ENCODE assay signal across 1 cellular context in the genomic region with DNA sequence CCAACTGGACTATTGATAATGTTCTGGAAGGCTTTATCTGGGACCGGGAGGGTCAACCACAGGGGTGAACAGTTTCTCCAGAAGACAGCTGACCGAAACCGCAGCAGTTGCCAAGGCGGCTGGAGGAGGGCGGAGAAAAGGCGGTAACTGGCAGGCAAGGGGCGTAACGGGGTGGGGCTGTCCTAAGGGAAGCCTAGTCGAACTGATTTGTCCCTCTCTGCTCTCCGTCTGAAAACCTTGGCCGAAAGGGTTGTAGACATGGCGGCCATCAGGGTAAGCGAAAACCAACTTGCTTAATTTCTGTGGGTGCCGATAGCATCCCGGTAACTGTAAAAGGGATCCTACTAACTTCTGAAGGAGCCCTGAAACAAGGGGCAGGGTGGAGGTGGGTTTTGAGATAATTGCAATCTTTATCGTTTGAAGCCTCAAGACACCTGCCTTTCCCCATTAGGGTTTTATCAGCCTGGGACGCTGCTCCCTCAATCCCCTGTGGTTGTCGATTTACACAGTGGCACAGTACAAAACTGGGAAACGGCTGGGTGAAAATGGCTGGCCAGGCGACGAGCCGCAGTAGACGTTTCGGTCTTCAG.
A peak's percentile ranks its signal among the peaks of the same experiment; 100 is the strongest.
TF ChIP-seq lines count a peak whose summit lies in the region.

A gene with protein sequence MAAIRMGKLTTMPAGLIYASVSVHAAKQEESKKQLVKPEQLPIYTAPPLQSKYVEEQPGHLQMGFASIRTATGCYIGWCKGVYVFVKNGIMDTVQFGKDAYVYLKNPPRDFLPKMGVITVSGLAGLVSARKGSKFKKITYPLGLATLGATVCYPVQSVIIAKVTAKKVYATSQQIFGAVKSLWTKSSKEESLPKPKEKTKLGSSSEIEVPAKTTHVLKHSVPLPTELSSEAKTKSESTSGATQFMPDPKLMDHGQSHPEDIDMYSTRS (plus strand): TSS at position 223 of the 590 bp plus-strand sequence. CDS start 36 bp downstream, at position 259.

TF ChIP-seq in HepG2, 621 proteins besides CTCF, POLR2A, EP300 and RAD21 (continued from another document and continues in another):
- TF ChIP-seq, protein P1, sequence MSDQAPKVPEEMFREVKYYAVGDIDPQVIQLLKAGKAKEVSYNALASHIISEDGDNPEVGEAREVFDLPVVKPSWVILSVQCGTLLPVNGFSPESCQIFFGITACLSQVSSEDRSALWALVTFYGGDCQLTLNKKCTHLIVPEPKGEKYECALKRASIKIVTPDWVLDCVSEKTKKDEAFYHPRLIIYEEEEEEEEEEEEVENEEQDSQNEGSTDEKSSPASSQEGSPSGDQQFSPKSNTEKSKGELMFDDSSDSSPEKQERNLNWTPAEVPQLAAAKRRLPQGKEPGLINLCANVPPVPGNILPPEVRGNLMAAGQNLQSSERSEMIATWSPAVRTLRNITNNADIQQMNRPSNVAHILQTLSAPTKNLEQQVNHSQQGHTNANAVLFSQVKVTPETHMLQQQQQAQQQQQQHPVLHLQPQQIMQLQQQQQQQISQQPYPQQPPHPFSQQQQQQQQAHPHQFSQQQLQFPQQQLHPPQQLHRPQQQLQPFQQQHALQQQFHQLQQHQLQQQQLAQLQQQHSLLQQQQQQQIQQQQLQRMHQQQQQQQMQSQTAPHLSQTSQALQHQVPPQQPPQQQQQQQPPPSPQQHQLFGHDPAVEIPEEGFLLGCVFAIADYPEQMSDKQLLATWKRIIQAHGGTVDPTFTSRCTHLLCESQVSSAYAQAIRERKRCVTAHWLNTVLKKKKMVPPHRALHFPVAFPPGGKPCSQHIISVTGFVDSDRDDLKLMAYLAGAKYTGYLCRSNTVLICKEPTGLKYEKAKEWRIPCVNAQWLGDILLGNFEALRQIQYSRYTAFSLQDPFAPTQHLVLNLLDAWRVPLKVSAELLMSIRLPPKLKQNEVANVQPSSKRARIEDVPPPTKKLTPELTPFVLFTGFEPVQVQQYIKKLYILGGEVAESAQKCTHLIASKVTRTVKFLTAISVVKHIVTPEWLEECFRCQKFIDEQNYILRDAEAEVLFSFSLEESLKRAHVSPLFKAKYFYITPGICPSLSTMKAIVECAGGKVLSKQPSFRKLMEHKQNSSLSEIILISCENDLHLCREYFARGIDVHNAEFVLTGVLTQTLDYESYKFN (CRISPR knock-in tag; conservative IDR thresholded peaks at IDR 0.05) = no peak
- TF ChIP-seq ELF1 (CRISPR knock-in tag; IDR thresholded peaks at IDR 0.05) (no peak), ATF1 (CRISPR knock-in tag; IDR thresholded peaks at IDR 0.05) (no peak), ZNF383 (CRISPR knock-in tag; IDR thresholded peaks at IDR 0.05; ENCODE audit: borderline replicate concordance) (no peak), PAF1 (CRISPR knock-in tag; IDR thresholded peaks at IDR 0.05) (no peak), TARDBP (CRISPR knock-in tag; IDR thresholded peaks at IDR 0.05) (no peak), ZNF329 (CRISPR knock-in tag; IDR thresholded peaks at IDR 0.05; ENCODE audit: low read depth) (no peak), FOXJ3 (CRISPR knock-in tag; IDR thresholded peaks at IDR 0.05; ENCODE audit: borderline replicate concordance) (no peak), GFI1 (CRISPR knock-in tag; IDR thresholded peaks at IDR 0.05; ENCODE audit: borderline replicate concordance) (no peak), NAIF1 (CRISPR knock-in tag; IDR thresholded peaks at IDR 0.05; ENCODE audit: borderline replicate concordance) (no peak), ZSCAN30 (CRISPR knock-in tag; IDR thresholded peaks at IDR 0.05) (no peak), ZNF121 (CRISPR knock-in tag; IDR thresholded peaks at IDR 0.05) (no peak), NR2F6 (IDR thresholded peaks at IDR 0.05) (no peak), NR2F6 (CRISPR knock-in tag; IDR thresholded peaks at IDR 0.05) (0 out of 2 replicates have a peak, but pooled peaks have one; percentile 17), ZNF331 (CRISPR knock-in tag; IDR thresholded peaks at IDR 0.05) (peak; percentile 33; the same call in 1 of the 2 replicates), KMT2A (CRISPR knock-in tag; IDR thresholded peaks at IDR 0.05) (peak; percentile 72; the same call in 1 of the 2 replicates), ZSCAN21 (CRISPR knock-in tag; IDR thresholded peaks at IDR 0.05; ENCODE audit: borderline replicate concordance) (no peak), NR1H2 (CRISPR knock-in tag; IDR thresholded peaks at IDR 0.05; ENCODE audit: borderline replicate concordance, low read depth) (no peak), KLF15 (CRISPR knock-in tag; IDR thresholded peaks at IDR 0.05; ENCODE audit: borderline replicate concordance) (no peak), HNRNPH1 (optimal IDR thresholded peaks at IDR 0.05; ENCODE audit: low read depth, low read length) (no peak), HMGA1 (CRISPR knock-in tag; conservative IDR thresholded peaks at IDR 0.05) (no peak), ZSCAN25 (CRISPR knock-in tag; IDR thresholded peaks at IDR 0.05) (no peak), SKI (IDR thresholded peaks at IDR 0.05; ENCODE audit: partially characterized antibody) (no peak), ZNF782 (CRISPR knock-in tag; IDR thresholded peaks at IDR 0.05; ENCODE audit: borderline replicate concordance) (no peak), ZSCAN22 (CRISPR knock-in tag; IDR thresholded peaks at IDR 0.05) (no peak), NFATC3 (CRISPR knock-in tag; IDR thresholded peaks at IDR 0.05) (no peak), SALL1 (CRISPR knock-in tag; IDR thresholded peaks at IDR 0.05) (peak; percentile 18; the same call in 1 of the 2 replicates), ERF (CRISPR knock-in tag; IDR thresholded peaks at IDR 0.05) (no peak), ZNF124 (CRISPR knock-in tag; IDR thresholded peaks at IDR 0.05) (no peak), GABPB1 (CRISPR knock-in tag; IDR thresholded peaks at IDR 0.05) (peak; percentile 16; the same call in 1 of the 2 replicates), ZFAT (CRISPR knock-in tag; conservative IDR thresholded peaks at IDR 0.05) (no peak), ZNF773 (CRISPR knock-in tag; IDR thresholded peaks at IDR 0.05; ENCODE audit: borderline replicate concordance) (no peak), MTF2 (CRISPR knock-in tag; IDR thresholded peaks at IDR 0.05; ENCODE audit: borderline replicate concordance) (no peak), SP4 (CRISPR knock-in tag; IDR thresholded peaks at IDR 0.05) (peak; percentile 73; the same call in 1 of the 2 replicates), MIER2 (CRISPR knock-in tag; IDR thresholded peaks at IDR 0.05) (no peak), ETV5 (CRISPR knock-in tag; IDR thresholded peaks at IDR 0.05; ENCODE audit: borderline replicate concordance) (no peak), ZSCAN31 (CRISPR knock-in tag; IDR thresholded peaks at IDR 0.05; ENCODE audit: low read depth) (no peak), ZNF557 (CRISPR knock-in tag; IDR thresholded peaks at IDR 0.05) (no peak), ZNF761 (CRISPR knock-in tag; conservative IDR thresholded peaks at IDR 0.05) (no peak), ZNF615 (CRISPR knock-in tag; IDR thresholded peaks at IDR 0.05; ENCODE audit: borderline replicate concordance) (no peak), ZNF256 (CRISPR knock-in tag; conservative IDR thresholded peaks at IDR 0.05) (no peak), KDM6A (CRISPR knock-in tag; IDR thresholded peaks at IDR 0.05; ENCODE audit: low read depth) (no peak), ZNF780A (CRISPR knock-in tag; IDR thresholded peaks at IDR 0.05) (no peak), ZFP90 (CRISPR knock-in tag; IDR thresholded peaks at IDR 0.05; ENCODE audit: borderline replicate concordance) (no peak), ZNF562 (CRISPR knock-in tag; IDR thresholded peaks at IDR 0.05; ENCODE audit: borderline replicate concordance) (no peak), JUN (CRISPR knock-in tag; IDR thresholded peaks at IDR 0.05) (no peak), SIN3A (IDR thresholded peaks at IDR 0.05; ENCODE audit: borderline replicate concordance, low read depth, low read length) (peak; percentile 32; the same call in 1 of the 2 replicates), NCOR1 (IDR thresholded peaks at IDR 0.05; ENCODE audit: borderline replicate concordance, low read length) (no peak), SIX4 (CRISPR knock-in tag; IDR thresholded peaks at IDR 0.05) (no peak), PAWR (CRISPR knock-in tag; IDR thresholded peaks at IDR 0.05; ENCODE audit: borderline replicate concordance) (no peak), ASH2L (IDR thresholded peaks at IDR 0.05; ENCODE audit: insufficient read length, low read depth, low read length) (no peak)
- TF ChIP-seq, protein P2, sequence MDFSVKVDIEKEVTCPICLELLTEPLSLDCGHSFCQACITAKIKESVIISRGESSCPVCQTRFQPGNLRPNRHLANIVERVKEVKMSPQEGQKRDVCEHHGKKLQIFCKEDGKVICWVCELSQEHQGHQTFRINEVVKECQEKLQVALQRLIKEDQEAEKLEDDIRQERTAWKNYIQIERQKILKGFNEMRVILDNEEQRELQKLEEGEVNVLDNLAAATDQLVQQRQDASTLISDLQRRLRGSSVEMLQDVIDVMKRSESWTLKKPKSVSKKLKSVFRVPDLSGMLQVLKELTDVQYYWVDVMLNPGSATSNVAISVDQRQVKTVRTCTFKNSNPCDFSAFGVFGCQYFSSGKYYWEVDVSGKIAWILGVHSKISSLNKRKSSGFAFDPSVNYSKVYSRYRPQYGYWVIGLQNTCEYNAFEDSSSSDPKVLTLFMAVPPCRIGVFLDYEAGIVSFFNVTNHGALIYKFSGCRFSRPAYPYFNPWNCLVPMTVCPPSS (IDR thresholded peaks at IDR 0.05) = no peak
- TF ChIP-seq, protein P3, sequence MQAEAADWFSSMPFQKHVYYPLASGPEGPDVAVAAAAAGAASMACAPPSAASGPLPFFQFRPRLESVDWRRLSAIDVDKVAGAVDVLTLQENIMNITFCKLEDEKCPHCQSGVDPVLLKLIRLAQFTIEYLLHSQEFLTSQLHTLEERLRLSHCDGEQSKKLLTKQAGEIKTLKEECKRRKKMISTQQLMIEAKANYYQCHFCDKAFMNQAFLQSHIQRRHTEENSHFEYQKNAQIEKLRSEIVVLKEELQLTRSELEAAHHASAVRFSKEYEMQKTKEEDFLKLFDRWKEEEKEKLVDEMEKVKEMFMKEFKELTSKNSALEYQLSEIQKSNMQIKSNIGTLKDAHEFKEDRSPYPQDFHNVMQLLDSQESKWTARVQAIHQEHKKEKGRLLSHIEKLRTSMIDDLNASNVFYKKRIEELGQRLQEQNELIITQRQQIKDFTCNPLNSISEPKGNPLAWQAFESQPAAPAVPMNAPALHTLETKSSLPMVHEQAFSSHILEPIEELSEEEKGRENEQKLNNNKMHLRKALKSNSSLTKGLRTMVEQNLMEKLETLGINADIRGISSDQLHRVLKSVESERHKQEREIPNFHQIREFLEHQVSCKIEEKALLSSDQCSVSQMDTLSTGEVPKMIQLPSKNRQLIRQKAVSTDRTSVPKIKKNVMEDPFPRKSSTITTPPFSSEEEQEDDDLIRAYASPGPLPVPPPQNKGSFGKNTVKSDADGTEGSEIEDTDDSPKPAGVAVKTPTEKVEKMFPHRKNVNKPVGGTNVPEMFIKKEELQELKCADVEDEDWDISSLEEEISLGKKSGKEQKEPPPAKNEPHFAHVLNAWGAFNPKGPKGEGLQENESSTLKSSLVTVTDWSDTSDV (CRISPR knock-in tag; IDR thresholded peaks at IDR 0.05) = no peak
- TF ChIP-seq, protein P4, sequence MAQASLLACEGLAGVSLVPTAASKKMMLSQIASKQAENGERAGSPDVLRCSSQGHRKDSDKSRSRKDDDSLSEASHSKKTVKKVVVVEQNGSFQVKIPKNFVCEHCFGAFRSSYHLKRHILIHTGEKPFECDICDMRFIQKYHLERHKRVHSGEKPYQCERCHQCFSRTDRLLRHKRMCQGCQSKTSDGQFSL (CRISPR knock-in tag; IDR thresholded peaks at IDR 0.05) = no peak
- TF ChIP-seq, protein P5, sequence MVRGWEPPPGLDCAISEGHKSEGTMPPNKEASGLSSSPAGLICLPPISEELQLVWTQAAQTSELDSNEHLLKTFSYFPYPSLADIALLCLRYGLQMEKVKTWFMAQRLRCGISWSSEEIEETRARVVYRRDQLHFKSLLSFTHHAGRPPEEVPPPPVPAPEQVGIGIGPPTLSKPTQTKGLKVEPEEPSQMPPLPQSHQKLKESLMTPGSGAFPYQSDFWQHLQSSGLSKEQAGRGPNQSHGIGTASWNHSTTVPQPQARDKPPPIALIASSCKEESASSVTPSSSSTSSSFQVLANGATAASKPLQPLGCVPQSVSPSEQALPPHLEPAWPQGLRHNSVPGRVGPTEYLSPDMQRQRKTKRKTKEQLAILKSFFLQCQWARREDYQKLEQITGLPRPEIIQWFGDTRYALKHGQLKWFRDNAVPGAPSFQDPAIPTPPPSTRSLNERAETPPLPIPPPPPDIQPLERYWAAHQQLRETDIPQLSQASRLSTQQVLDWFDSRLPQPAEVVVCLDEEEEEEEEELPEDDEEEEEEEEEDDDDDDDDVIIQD (CRISPR knock-in tag; IDR thresholded peaks at IDR 0.05; ENCODE audit: low read depth) = no peak
- TF ChIP-seq, protein P6, sequence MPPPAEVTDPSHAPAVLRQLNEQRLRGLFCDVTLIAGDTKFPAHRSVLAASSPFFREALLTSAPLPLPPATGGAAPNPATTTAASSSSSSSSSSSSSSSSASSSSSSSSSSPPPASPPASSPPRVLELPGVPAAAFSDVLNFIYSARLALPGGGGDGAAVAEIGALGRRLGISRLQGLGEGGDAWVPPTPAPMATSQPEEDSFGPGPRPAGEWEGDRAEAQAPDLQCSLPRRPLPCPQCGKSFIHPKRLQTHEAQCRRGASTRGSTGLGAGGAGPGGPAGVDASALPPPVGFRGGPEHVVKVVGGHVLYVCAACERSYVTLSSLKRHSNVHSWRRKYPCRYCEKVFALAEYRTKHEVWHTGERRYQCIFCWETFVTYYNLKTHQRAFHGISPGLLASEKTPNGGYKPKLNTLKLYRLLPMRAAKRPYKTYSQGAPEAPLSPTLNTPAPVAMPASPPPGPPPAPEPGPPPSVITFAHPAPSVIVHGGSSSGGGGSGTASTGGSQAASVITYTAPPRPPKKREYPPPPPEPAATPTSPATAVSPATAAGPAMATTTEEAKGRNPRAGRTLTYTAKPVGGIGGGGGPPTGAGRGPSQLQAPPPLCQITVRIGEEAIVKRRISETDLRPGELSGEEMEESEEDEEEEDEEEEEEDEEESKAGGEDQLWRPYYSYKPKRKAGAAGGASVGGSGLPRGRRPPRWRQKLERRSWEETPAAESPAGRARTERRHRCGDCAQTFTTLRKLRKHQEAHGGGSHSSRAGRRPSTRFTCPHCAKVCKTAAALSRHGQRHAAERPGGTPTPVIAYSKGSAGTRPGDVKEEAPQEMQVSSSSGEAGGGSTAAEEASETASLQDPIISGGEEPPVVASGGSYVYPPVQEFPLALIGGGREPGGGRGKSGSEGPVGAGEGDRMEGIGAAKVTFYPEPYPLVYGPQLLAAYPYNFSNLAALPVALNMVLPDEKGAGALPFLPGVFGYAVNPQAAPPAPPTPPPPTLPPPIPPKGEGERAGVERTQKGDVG (CRISPR knock-in tag; IDR thresholded peaks at IDR 0.05; ENCODE audit: borderline replicate concordance) = no peak
- TF ChIP-seq, protein P7, sequence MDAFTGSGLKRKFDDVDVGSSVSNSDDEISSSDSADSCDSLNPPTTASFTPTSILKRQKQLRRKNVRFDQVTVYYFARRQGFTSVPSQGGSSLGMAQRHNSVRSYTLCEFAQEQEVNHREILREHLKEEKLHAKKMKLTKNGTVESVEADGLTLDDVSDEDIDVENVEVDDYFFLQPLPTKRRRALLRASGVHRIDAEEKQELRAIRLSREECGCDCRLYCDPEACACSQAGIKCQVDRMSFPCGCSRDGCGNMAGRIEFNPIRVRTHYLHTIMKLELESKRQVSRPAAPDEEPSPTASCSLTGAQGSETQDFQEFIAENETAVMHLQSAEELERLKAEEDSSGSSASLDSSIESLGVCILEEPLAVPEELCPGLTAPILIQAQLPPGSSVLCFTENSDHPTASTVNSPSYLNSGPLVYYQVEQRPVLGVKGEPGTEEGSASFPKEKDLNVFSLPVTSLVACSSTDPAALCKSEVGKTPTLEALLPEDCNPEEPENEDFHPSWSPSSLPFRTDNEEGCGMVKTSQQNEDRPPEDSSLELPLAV (CRISPR knock-in tag; conservative IDR thresholded peaks at IDR 0.05; ENCODE audit: low read depth) = no peak
